In genomic region chr22:38712496-38713207, GRCh38 we compare ENCODE assay signal across 18 cellular contexts. TPM values are rescaled to one million over a fixed set of nuclear protein-coding genes. Genes with fewer than 3 reads are reported as not detected.
DNase-seq lines count a peak whose midpoint lies in the region; ATAC-seq, FAIRE-seq and TF ChIP-seq lines count a peak whose summit lies in the region.
"Had no signal": no experiment of that assay in that cellular context is flagged by ENCODE, and none has a peak within 500 bp of the region (broad histone marks: within the 10 kb centered on the region; RNA-seq: fewer than 3 reads in every experiment).

No MANE protein-coding gene starts in this region.

- no peaks in the 10 kb centered on the region for H3K9me3 Mint-ChIP-seq in astrocyte (ENCODE audit: unreplicated experiment)
- H3K9me3 Mint-ChIP-seq: activated T-cell treated with anti-CD3 and anti-CD28 coated beads, Interleukin-2, amount 50 U/mL, for 4 hours had no signal

- peaks cover 48% of the 10 kb centered on the region for H3K4me1 Mint-ChIP-seq in astrocyte (ENCODE audit: low read depth, unreplicated experiment)

- H3K4me1 ChIP-seq in cardiac muscle cell (ENCODE audit: low read depth) (peaks cover 41% of the 10 kb centered on the region), heart right ventricle (peaks cover 3 to 69% (median 59%) of the 10 kb centered on the region in 9 donors), astrocyte (ENCODE audit: insufficient read depth, low read length) (peaks cover 4% of the 10 kb centered on the region), mesodermal cell (ENCODE audit: control insufficient read depth, insufficient read depth, low read length, poor library complexity, severe bottlenecking) (peaks cover 31% of the 10 kb centered on the region)

- ATAC-seq in heart right ventricle (no peak), GM18870 (IDR thresholded peaks at IDR 0.05; ENCODE audit: unreplicated experiment) (no peak), HG03378 (IDR thresholded peaks at IDR 0.05; ENCODE audit: unreplicated experiment) (no peak)
- ATAC-seq: activated T-cell treated with anti-CD3 and anti-CD28 coated beads, Interleukin-2, amount 50 U/mL, for 4 hours; heart left ventricle had no signal

- H3K36me3 ChIP-seq in cardiac muscle cell = peaks cover 16% of the 10 kb centered on the region
- H3K36me3 ChIP-seq in heart right ventricle = peaks cover 0 to 68% (median 22%) of the 10 kb centered on the region in 9 donors
- peaks cover 3% of the 10 kb centered on the region for H3K36me3 ChIP-seq in astrocyte (ENCODE audit: insufficient read depth, low read length)
- peaks cover 59% of the 10 kb centered on the region for H3K36me3 ChIP-seq in mesodermal cell (ENCODE audit: control insufficient read depth, insufficient read depth, low read length)

- H3K9me3 ChIP-seq in cardiac muscle cell (ENCODE audit: low read depth) = no peaks in the 10 kb centered on the region
- H3K9me3 ChIP-seq in heart right ventricle = no peaks in the 10 kb centered on the region
- no peaks in the 10 kb centered on the region for H3K9me3 ChIP-seq in astrocyte (ENCODE audit: insufficient read depth, low read depth, low read length)
- H3K9me3 ChIP-seq in mesodermal cell (ENCODE audit: control insufficient read depth, low read length) = no peaks in the 10 kb centered on the region
- H3K9me3 ChIP-seq: esophagus muscularis mucosa, heart left ventricle had no signal

- peaks cover 44% of the 10 kb centered on the region for H3K36me3 Mint-ChIP-seq in astrocyte (ENCODE audit: low read depth, unreplicated experiment)

- H3K79me2 ChIP-seq in astrocyte (ENCODE audit: insufficient read depth, low read length) = peaks cover 90% of the 10 kb centered on the region

- H4K20me1 ChIP-seq in astrocyte (ENCODE audit: insufficient read depth, low read length) = peaks cover 92% of the 10 kb centered on the region

- 62 to 76% methylated on average over 11 of the region's 11 CpGs for WGBS in heart right ventricle, 2 donors
- 70 to 87% methylated on average over 5 to 8 of the region's 11 CpGs for WGBS in mesodermal cell (ENCODE audit: insufficient coverage in 2 of 2), 2 experiments

- no peak for TF ChIP-seq CTCF in cardiac muscle cell (IDR thresholded peaks at IDR 0.05; ENCODE audit: low read depth, low read length)
- TF ChIP-seq CTCF in heart right ventricle (IDR thresholded peaks at IDR 0.05) = no peak
- TF ChIP-seq CTCF in astrocyte (IDR thresholded peaks at IDR 0.05; ENCODE audit: insufficient read depth, low read depth, low read length) = no peak

- H3K27me3 ChIP-seq in cardiac muscle cell (no peaks in the 10 kb centered on the region), heart right ventricle (no peaks in the 10 kb centered on the region), astrocyte (ENCODE audit: insufficient read depth, low read length) (no peaks in the 10 kb centered on the region)
- H3K27me3 ChIP-seq: esophagus muscularis mucosa, heart left ventricle had no signal

- H3K27ac ChIP-seq in cardiac muscle cell (peak overlapping the region; percentile 93), heart right ventricle (no peak overlapping the region), astrocyte (ENCODE audit: low read depth, low read length) (no peak overlapping the region), mesodermal cell (ENCODE audit: low read depth, low read length, severe bottlenecking) (peak overlapping the region; percentile 23), substantia nigra (ENCODE audit: low read depth, low read length, poor library complexity, severe bottlenecking) (peak overlapping the region; percentile 43)
- H3K27ac ChIP-seq: esophagus muscularis mucosa, heart left ventricle had no signal

- peak in 1 of 2 donors; percentile 33 for DNase-seq in cardiac muscle cell (ENCODE audit: low read depth in 1 of 2, low spot score in 1 of 2)
- DNase-seq in heart right ventricle = no peak
- no peak for DNase-seq in astrocyte (ENCODE audit: low read depth)
- no peak for DNase-seq in substantia nigra (lab: John Stamatoyannopoulos, UW)
- no peak for DNase-seq in NCI-H1436 treated with DMSO at 0.1 percent for 48 hours (lab: John Stamatoyannopoulos, UW)
- DNase-seq: activated T-cell treated with anti-CD3 and anti-CD28 coated beads, Interleukin-2, amount 50 U/mL, for 4 hours; aorta; Calu3; dermis blood vessel endothelial cell; heart left ventricle; Kasumi-1; NCI-H1417 treated with DMSO at 0.1 percent for 48 hours; NCI-H2227 treated with DMSO at 0.1 percent for 48 hours; NK-92 treated with Interleukin-12 subunit alpha and Interleukin-12 subunit beta, amount 100 ng/mL, for 24 hours had no signal

- no peak overlapping the region for H3K27ac Mint-ChIP-seq in astrocyte (ENCODE audit: unreplicated experiment)

- no peak overlapping the region for H2AFZ ChIP-seq in astrocyte (ENCODE audit: low read depth, low read length)

- no peaks in the 10 kb centered on the region for H3K27me3 Mint-ChIP-seq in astrocyte (ENCODE audit: low read depth, unreplicated experiment)

- FAIRE-seq in astrocyte (lab: Jason Lieb, UNC) = no peak

- H3K4me2 ChIP-seq in astrocyte (ENCODE audit: low read length) = no peak overlapping the region

- intact Hi-C loops in heart right ventricle (cut with DNase I) = no loop called here

- H3K9ac ChIP-seq in astrocyte (ENCODE audit: low read length) = no peak overlapping the region

- H3K4me3 ChIP-seq in cardiac muscle cell (no peak overlapping the region), heart right ventricle (no peak overlapping the region), astrocyte (ENCODE audit: insufficient read depth, low read depth, low read length) (no peak overlapping the region), mesodermal cell (ENCODE audit: extremely low read depth, insufficient read depth, low read length, poor library complexity, severe bottlenecking) (no peak overlapping the region)
- H3K4me3 ChIP-seq: esophagus muscularis mucosa, heart left ventricle had no signal

- peak overlapping the region; percentile 58 for H3K4me3 Mint-ChIP-seq in astrocyte (ENCODE audit: unreplicated experiment)
- H3K4me3 Mint-ChIP-seq: activated T-cell treated with anti-CD3 and anti-CD28 coated beads, Interleukin-2, amount 50 U/mL, for 4 hours had no signal

RNA-seq across cellular contexts. Expression of gene GTPBP1, which starts 6.9 kb away (rescaled TPM):
- total RNA-seq in cardiac muscle cell (72.6 and 92.2 TPM in 2 replicates), heart right ventricle (10 to 100 TPM; 23.0 to 53.2 (median 34.2) TPM), astrocyte (49.8 and 59.8 TPM in 2 replicates)
- polyA plus RNA-seq in cardiac muscle cell (49.8 and 65.3 TPM in 2 replicates), heart right ventricle (10 to 100 TPM; 13.5 to 18.4 TPM)
- polyA plus RNA-seq in mesodermal cell (2013, experiment 1 of 2) = 44.4 TPM
- polyA plus RNA-seq in mesodermal cell (2013, experiment 2 of 2) = 39.6 TPM

RNA-seq across cellular contexts. Expression of gene JOSD1, which starts 11.9 kb away (rescaled TPM):
- 37.0 and 41.0 TPM in 2 replicates for total RNA-seq in cardiac muscle cell
- 3.1 and 4.4 TPM in 2 replicates for polyA plus RNA-seq in cardiac muscle cell
- 10 to 100 TPM; 13.7 to 37.3 (median 21.8) TPM for total RNA-seq in heart right ventricle
- polyA plus RNA-seq in heart right ventricle = 10 to 100 TPM in 1 of 2 donors, 1 to 10 TPM in 1; 9.6 to 24.2 TPM
- total RNA-seq in astrocyte = 45.6 and 48.0 TPM in 2 replicates
- 31.7 TPM for polyA plus RNA-seq in mesodermal cell (2013, experiment 1 of 2)
- 28.9 TPM for polyA plus RNA-seq in mesodermal cell (2013, experiment 2 of 2)

RNA-seq across cellular contexts. Expression of gene TOMM22, which starts 30.9 kb away (rescaled TPM):
- total RNA-seq in cardiac muscle cell = 46.2 and 52.6 TPM in 2 replicates
- polyA plus RNA-seq in cardiac muscle cell = 123 and 151 TPM in 2 replicates
- 10 to 100 TPM; 55.7 to 86.2 (median 72.2) TPM for total RNA-seq in heart right ventricle
- polyA plus RNA-seq in heart right ventricle = 10 to 100 TPM; 23.0 to 40.7 TPM
- total RNA-seq in astrocyte = 75.9 and 77.8 TPM in 2 replicates
- 80.7 TPM for polyA plus RNA-seq in mesodermal cell (2013, experiment 1 of 2)
- 74.0 TPM for polyA plus RNA-seq in mesodermal cell (2013, experiment 2 of 2)

RNA-seq across cellular contexts. Expression of gene SUN2, which starts 43.1 kb away (rescaled TPM):
- 41.4 and 105 TPM in 2 replicates for total RNA-seq in cardiac muscle cell
- polyA plus RNA-seq in cardiac muscle cell = 28.0 and 78.1 TPM in 2 replicates
- total RNA-seq in heart right ventricle = 100 to 1,000 TPM in 5 of 10 donors, 10 to 100 TPM in 5; 70.2 to 178 (median 97.2) TPM
- polyA plus RNA-seq in heart right ventricle = 100 to 1,000 TPM in 1 of 2 donors, 10 to 100 TPM in 1; 38.6 to 112 TPM
- total RNA-seq in astrocyte = 46.5 and 51.0 TPM in 2 replicates
- polyA plus RNA-seq in mesodermal cell (2013, experiment 1 of 2) = 68.4 TPM
- polyA plus RNA-seq in mesodermal cell (2013, experiment 2 of 2) = 49.5 TPM

RNA-seq across cellular contexts. Expression of gene CBY1, which starts 56.2 kb away (rescaled TPM):
- 24.9 and 25.9 TPM in 2 replicates for total RNA-seq in cardiac muscle cell
- polyA plus RNA-seq in cardiac muscle cell = 68.4 and 84.6 TPM in 2 replicates
- total RNA-seq in heart right ventricle = 10 to 100 TPM; 33.8 to 51.0 (median 40.5) TPM
- polyA plus RNA-seq in heart right ventricle = 10 to 100 TPM; 41.6 to 74.7 TPM
- 23.2 TPM in 2 replicates for total RNA-seq in astrocyte
- polyA plus RNA-seq in mesodermal cell (2013, experiment 1 of 2) = 32.2 TPM
- 29.5 TPM for polyA plus RNA-seq in mesodermal cell (2013, experiment 2 of 2)

Comparison
In these comparisons a context has a peak if more than half of its experiments do, and no peak if none do; other contexts are left out.
1. H3K27ac ChIP-seq: peak in cardiac muscle cell (single experiment), mesodermal cell (single experiment) and substantia nigra (single experiment); none in heart right ventricle (0 of 10) and astrocyte (single experiment).